1 cellular context compared by ENCODE assay signal in genomic region chr4:145935253-145936141, GRCh38.
A peak's percentile ranks its signal among the peaks of the same experiment; 100 is the strongest.
TF ChIP-seq lines count a peak whose summit lies in the region.

No MANE protein-coding gene starts in this region.

TF ChIP-seq in HepG2, 621 proteins besides CTCF, POLR2A, EP300 and RAD21 (continued from another document and continues in another):
- TF ChIP-seq PATZ1 (CRISPR knock-in tag; IDR thresholded peaks at IDR 0.05) (0 out of 2 replicates have a peak, but pooled peaks have one; percentile 18), ESRRA (CRISPR knock-in tag; IDR thresholded peaks at IDR 0.05; ENCODE audit: low read depth) (peak; percentile 93), TBX2 (CRISPR knock-in tag; IDR thresholded peaks at IDR 0.05; ENCODE audit: borderline replicate concordance) (no peak), NBN (conservative IDR thresholded peaks at IDR 0.05) (no peak), ZNF543 (CRISPR knock-in tag; IDR thresholded peaks at IDR 0.05) (no peak), SKI (IDR thresholded peaks at IDR 0.05; ENCODE audit: partially characterized antibody) (peak; percentile 85), HDAC1 (CRISPR knock-in tag; IDR thresholded peaks at IDR 0.05) (peak; percentile 19; the same call in 1 of the 2 replicates), RXRA (CRISPR knock-in tag; IDR thresholded peaks at IDR 0.05) (peak; percentile 84), ZNF891 (CRISPR knock-in tag; IDR thresholded peaks at IDR 0.05) (0 out of 2 replicates have a peak, but pooled peaks have one; percentile 27), SAP130 (CRISPR knock-in tag; IDR thresholded peaks at IDR 0.05; ENCODE audit: low read depth) (peak; percentile 50; the same call in 1 of the 2 replicates), SKIL (CRISPR knock-in tag; IDR thresholded peaks at IDR 0.05; ENCODE audit: borderline replicate concordance) (peak; percentile 48; the same call in 1 of the 2 replicates), NFYB (CRISPR knock-in tag; IDR thresholded peaks at IDR 0.05) (no peak), NR2F1 (CRISPR knock-in tag; IDR thresholded peaks at IDR 0.05) (peak; percentile 89 to 97), ARID5B (CRISPR knock-in tag; IDR thresholded peaks at IDR 0.05) (peak; percentile 73), AHR (CRISPR knock-in tag; IDR thresholded peaks at IDR 0.05) (no peak), ZNF777 (CRISPR knock-in tag; IDR thresholded peaks at IDR 0.05) (0 out of 2 replicates have a peak, but pooled peaks have one; percentile 15), NFE2 (CRISPR knock-in tag; IDR thresholded peaks at IDR 0.05) (no peak), ZFP90 (CRISPR knock-in tag; IDR thresholded peaks at IDR 0.05; ENCODE audit: borderline replicate concordance) (0 out of 2 replicates have a peak, but pooled peaks have one; percentile 28), IKZF4 (CRISPR knock-in tag; IDR thresholded peaks at IDR 0.05; ENCODE audit: borderline replicate concordance, low read depth, not compliant biosample characterization) (no peak), KLF12 (CRISPR knock-in tag; IDR thresholded peaks at IDR 0.05; ENCODE audit: borderline replicate concordance) (0 out of 2 replicates have a peak, but pooled peaks have one; percentile 22), TFAP4 (IDR thresholded peaks at IDR 0.05; ENCODE audit: borderline replicate concordance, low read depth) (peak; percentile 47; the same call in 1 of the 2 replicates), GABPB1 (CRISPR knock-in tag; IDR thresholded peaks at IDR 0.05) (0 out of 2 replicates have a peak, but pooled peaks have one; percentile 15), EEA1 (CRISPR knock-in tag; IDR thresholded peaks at IDR 0.05; ENCODE audit: borderline replicate concordance) (no peak), HOXA3 (CRISPR knock-in tag; IDR thresholded peaks at IDR 0.05) (peak; percentile 80), KAT8 (CRISPR knock-in tag; IDR thresholded peaks at IDR 0.05) (peak; percentile 50; the same call in 1 of the 2 replicates), FOSL2 (CRISPR knock-in tag; IDR thresholded peaks at IDR 0.05) (0 out of 2 replicates have a peak, but pooled peaks have one; percentile 9), MIER2 (CRISPR knock-in tag; IDR thresholded peaks at IDR 0.05) (no peak), MAZ (IDR thresholded peaks at IDR 0.05; ENCODE audit: borderline replicate concordance, low read depth, low read length) (no peak), MAZ (CRISPR knock-in tag; IDR thresholded peaks at IDR 0.05; ENCODE audit: low read depth) (0 out of 2 replicates have a peak, but pooled peaks have one; percentile 21), ZNF564 (CRISPR knock-in tag; IDR thresholded peaks at IDR 0.05) (0 out of 2 replicates have a peak, but pooled peaks have one; percentile 34), SP140L (CRISPR knock-in tag; IDR thresholded peaks at IDR 0.05; ENCODE audit: borderline replicate concordance) (no peak), NCOR1 (IDR thresholded peaks at IDR 0.05; ENCODE audit: borderline replicate concordance, low read length) (peak; percentile 72), NFIC (IDR thresholded peaks at IDR 0.05; ENCODE audit: low read length) (no peak), KDM2A (CRISPR knock-in tag; IDR thresholded peaks at IDR 0.05; ENCODE audit: borderline replicate concordance, low read depth) (peak; percentile 52; the same call in 1 of the 2 replicates), BHLHE40 (IDR thresholded peaks at IDR 0.05; ENCODE audit: low read length) (no peak), ZSCAN20 (CRISPR knock-in tag; IDR thresholded peaks at IDR 0.05; ENCODE audit: borderline replicate concordance) (no peak), ZBTB40 (IDR thresholded peaks at IDR 0.05) (no peak), ZBTB40 (CRISPR knock-in tag; IDR thresholded peaks at IDR 0.05) (no peak), ZNF343 (CRISPR knock-in tag; IDR thresholded peaks at IDR 0.05) (no peak), ZNF180 (CRISPR knock-in tag; IDR thresholded peaks at IDR 0.05; ENCODE audit: borderline replicate concordance, low read depth) (no peak), ZNF350 (CRISPR knock-in tag; IDR thresholded peaks at IDR 0.05; ENCODE audit: borderline replicate concordance, low read depth) (peak; percentile 30; the same call in 1 of the 2 replicates), HMG20A (CRISPR knock-in tag; IDR thresholded peaks at IDR 0.05; ENCODE audit: borderline replicate concordance) (no peak), NR2F2 (IDR thresholded peaks at IDR 0.05; ENCODE audit: borderline replicate concordance, low read depth) (peak; percentile 85)
- TF ChIP-seq, protein P1, sequence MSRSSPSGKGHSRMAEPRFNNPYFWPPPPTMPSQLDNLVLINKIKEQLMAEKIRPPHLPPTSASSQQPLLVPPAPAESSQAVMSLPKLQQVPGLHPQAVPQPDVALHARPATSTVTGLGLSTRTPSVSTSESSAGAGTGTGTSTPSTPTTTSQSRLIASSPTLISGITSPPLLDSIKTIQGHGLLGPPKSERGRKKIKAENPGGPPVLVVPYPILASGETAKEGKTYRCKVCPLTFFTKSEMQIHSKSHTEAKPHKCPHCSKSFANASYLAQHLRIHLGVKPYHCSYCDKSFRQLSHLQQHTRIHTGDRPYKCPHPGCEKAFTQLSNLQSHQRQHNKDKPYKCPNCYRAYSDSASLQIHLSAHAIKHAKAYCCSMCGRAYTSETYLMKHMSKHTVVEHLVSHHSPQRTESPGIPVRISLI (CRISPR knock-in tag; IDR thresholded peaks at IDR 0.05; ENCODE audit: borderline replicate concordance): 0 out of 2 replicates have a peak, but pooled peaks have one; percentile 9
